1 cellular context compared by ENCODE assay signal in the genomic region with DNA sequence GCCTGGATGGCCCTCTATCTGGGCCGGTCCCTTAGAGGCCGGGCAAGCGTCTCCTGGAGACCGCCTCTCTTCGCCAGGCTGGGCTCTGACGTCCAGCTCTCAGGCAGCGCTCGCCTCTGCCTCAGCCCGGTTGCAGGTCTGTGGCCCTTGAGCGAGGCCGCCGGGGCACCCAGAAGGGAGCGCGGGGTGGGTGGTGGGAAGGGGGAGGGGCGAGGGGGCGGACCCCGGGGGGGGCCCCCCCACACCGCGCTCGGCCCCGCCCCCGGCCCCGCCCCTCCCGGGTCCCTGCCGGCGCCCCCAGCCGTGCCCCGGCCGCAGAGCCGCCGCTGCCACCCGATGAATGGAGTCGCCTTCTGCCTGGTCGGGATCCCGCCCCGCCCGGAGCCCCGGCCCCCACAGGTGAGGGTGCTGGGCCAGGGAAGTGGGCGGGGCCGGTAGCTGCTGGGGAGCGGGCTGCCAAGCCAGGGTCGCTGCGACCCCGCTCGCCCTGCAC.
TF ChIP-seq lines count a peak whose summit lies in the region.

A gene with protein sequence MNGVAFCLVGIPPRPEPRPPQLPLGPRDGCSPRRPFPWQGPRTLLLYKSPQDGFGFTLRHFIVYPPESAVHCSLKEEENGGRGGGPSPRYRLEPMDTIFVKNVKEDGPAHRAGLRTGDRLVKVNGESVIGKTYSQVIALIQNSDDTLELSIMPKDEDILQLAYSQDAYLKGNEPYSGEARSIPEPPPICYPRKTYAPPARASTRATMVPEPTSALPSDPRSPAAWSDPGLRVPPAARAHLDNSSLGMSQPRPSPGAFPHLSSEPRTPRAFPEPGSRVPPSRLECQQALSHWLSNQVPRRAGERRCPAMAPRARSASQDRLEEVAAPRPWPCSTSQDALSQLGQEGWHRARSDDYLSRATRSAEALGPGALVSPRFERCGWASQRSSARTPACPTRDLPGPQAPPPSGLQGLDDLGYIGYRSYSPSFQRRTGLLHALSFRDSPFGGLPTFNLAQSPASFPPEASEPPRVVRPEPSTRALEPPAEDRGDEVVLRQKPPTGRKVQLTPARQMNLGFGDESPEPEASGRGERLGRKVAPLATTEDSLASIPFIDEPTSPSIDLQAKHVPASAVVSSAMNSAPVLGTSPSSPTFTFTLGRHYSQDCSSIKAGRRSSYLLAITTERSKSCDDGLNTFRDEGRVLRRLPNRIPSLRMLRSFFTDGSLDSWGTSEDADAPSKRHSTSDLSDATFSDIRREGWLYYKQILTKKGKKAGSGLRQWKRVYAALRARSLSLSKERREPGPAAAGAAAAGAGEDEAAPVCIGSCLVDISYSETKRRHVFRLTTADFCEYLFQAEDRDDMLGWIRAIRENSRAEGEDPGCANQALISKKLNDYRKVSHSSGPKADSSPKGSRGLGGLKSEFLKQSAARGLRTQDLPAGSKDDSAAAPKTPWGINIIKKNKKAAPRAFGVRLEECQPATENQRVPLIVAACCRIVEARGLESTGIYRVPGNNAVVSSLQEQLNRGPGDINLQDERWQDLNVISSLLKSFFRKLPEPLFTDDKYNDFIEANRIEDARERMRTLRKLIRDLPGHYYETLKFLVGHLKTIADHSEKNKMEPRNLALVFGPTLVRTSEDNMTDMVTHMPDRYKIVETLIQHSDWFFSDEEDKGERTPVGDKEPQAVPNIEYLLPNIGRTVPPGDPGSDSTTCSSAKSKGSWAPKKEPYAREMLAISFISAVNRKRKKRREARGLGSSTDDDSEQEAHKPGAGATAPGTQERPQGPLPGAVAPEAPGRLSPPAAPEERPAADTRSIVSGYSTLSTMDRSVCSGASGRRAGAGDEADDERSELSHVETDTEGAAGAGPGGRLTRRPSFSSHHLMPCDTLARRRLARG (N-terminal part only) (plus strand): TSS at position 315 of the 493 bp plus-strand sequence. CDS start 22 bp downstream, at position 337.

TF ChIP-seq in H1, 55 proteins besides CTCF, POLR2A, EP300 and RAD21:
- TF ChIP-seq SIX5 (IDR thresholded peaks at IDR 0.05; ENCODE audit: low read depth, low read length): no peak
- no peak for TF ChIP-seq TEAD4 (IDR thresholded peaks at IDR 0.05; ENCODE audit: low read depth, low read length)
- TF ChIP-seq YY1 (IDR thresholded peaks at IDR 0.05; ENCODE audit: low read depth, low read length): no peak
- TF ChIP-seq GABPA (IDR thresholded peaks at IDR 0.05; ENCODE audit: borderline replicate concordance, insufficient read depth, low read length): no peak
- no peak for TF ChIP-seq SUZ12 (IDR thresholded peaks at IDR 0.05; ENCODE audit: low read length)
- no peak for TF ChIP-seq JUND (IDR thresholded peaks at IDR 0.05; ENCODE audit: low read length)
- no peak for TF ChIP-seq ZNF274 (IDR thresholded peaks at IDR 0.05; ENCODE audit: borderline replicate concordance, extremely low read depth, low read length)
TF ChIP-seq in H1: peak in this region for 0.
